ENCODE assay signal across 8 cellular contexts in the genomic region with DNA sequence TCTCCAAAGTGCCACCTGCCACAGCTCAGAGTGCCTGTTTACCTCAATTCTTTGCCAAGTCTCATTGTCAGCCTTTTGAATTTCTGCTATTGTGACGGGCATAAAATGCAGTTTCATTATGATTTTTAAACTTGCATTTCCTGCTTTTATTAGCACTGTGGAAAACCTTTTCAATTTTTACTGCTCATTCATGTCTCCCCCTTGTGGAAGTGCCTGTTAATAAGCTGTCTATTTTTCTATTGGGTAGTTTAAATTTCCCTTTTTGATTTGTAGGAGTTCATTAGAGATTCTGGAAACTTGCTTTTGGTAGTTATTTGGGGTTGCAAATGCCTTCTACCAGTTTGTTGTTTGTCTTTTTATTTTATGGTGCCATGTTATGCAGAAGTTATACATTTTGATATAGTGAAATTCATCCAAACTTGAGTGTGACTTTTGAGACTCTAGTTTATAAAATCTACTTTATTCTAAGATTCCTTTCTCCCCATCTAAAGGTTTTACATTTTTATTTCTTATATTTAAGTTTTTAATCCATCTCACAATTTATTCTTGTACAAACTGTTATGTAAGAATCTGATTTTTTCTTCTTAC. TPM values are rescaled to one million over a fixed set of nuclear protein-coding genes. Genes with fewer than 3 reads are reported as not detected.
A peak's percentile ranks its signal among the peaks of the same experiment; 100 is the strongest.
DNase-seq lines count a peak whose midpoint lies in the region; ATAC-seq, FAIRE-seq and TF ChIP-seq lines count a peak whose summit lies in the region.

No MANE protein-coding gene starts in this region.

- H3K4me3 ChIP-seq in GM23338 = no peak overlapping the region
- H3K4me3 ChIP-seq in kidney (ENCODE audit: low read length in 2 of 2) = peak overlapping the region; percentile 9 to 55

- H3K9ac ChIP-seq in kidney (ENCODE audit: low read length in 2 of 2) = no peak overlapping the region

- no peak overlapping the region for H2AFZ ChIP-seq in GM23338

- H3K27me3 ChIP-seq in GM23338 (ENCODE audit: insufficient read depth) = no peaks in the 10 kb centered on the region

- ATAC-seq in GM23338 (no peak), HG02678 (IDR thresholded peaks at IDR 0.05; ENCODE audit: unreplicated experiment) (no peak)

- no peaks in the 10 kb centered on the region for H3K9me3 ChIP-seq in kidney (ENCODE audit: control insufficient read depth in 1 of 2, low read length in 2 of 2)

- DNase-seq in AG09319 (ENCODE audit: extremely low read depth, low read depth) (no peak), GM23338 (ENCODE audit: low spot score) (peak; percentile 39), astrocyte of the hippocampus (ENCODE audit: low read depth, low spot score) (peak; percentile 35), kidney (no peak), NCI-H187 (lab: John Stamatoyannopoulos, UW) (no peak), NCI-H2081 treated with DMSO at 0.1 percent for 48 hours (lab: John Stamatoyannopoulos, UW) (no peak)
- no peak for DNase-seq in activated CD4-positive, alpha-beta T cell treated with anti-CD3 and anti-CD28 coated beads for 48 hours

- H3K27ac Mint-ChIP-seq in GM23338 = no peak overlapping the region

- peaks cover 6% of the 10 kb centered on the region; the same call in 2 of the 3 replicates for H3K4me1 Mint-ChIP-seq in GM23338

- H3K4me2 ChIP-seq in GM23338 = no peak overlapping the region

- no peak overlapping the region for H3K4me3 Mint-ChIP-seq in GM23338

- H4K20me1 ChIP-seq in GM23338 (replicated peaks; ENCODE audit: insufficient read depth) = no peaks in the 10 kb centered on the region

- no peaks in the 10 kb centered on the region for H3F3A ChIP-seq in GM23338 (replicated peaks; ENCODE audit: low read depth)

- H3K4me1 ChIP-seq in GM23338 (ENCODE audit: insufficient read depth) = no peaks in the 10 kb centered on the region
- no peaks in the 10 kb centered on the region for H3K4me1 ChIP-seq in kidney (ENCODE audit: control insufficient read depth in 1 of 2, insufficient read depth in 1 of 2, low read depth in 1 of 2, low read length in 2 of 2)

- H3K27ac ChIP-seq in GM23338 (ENCODE audit: low read depth) (no peak overlapping the region), kidney (ENCODE audit: low read depth in 2 of 2, low read length in 2 of 2) (no peak overlapping the region)

- H3K36me3 Mint-ChIP-seq in GM23338 (ENCODE audit: low read depth) = peaks cover 4% of the 10 kb centered on the region; the same call in 1 of the 3 replicates

- intact Hi-C loops in kidney (cut with DNase I) = no loop called here

- FAIRE-seq in kidney (lab: Jason Lieb, UNC) = peak; percentile 83

- H3K36me3 ChIP-seq in GM23338 (ENCODE audit: insufficient read depth) = no peaks in the 10 kb centered on the region
- H3K36me3 ChIP-seq in kidney (ENCODE audit: control insufficient read depth in 1 of 2, insufficient read depth in 2 of 2, low read length in 2 of 2) = no peaks in the 10 kb centered on the region

- no peaks in the 10 kb centered on the region for H3K9me2 ChIP-seq in GM23338 (ENCODE audit: insufficient read depth)

- H3K79me2 ChIP-seq in GM23338 (replicated peaks; ENCODE audit: insufficient read depth) = no peaks in the 10 kb centered on the region

- H3K9me3 Mint-ChIP-seq in GM23338 = peaks cover 8% of the 10 kb centered on the region; the same call in 1 of the 3 replicates

- H3K27me3 Mint-ChIP-seq in GM23338 (ENCODE audit: insufficient read depth, low read depth, poor library complexity) = no peaks in the 10 kb centered on the region

- peak; percentile 71 for TF ChIP-seq CTCF in AG09319 (IDR thresholded peaks at IDR 0.05; ENCODE audit: low read depth, low read length)
- TF ChIP-seq CTCF in GM23338 (conservative IDR thresholded peaks at IDR 0.05; ENCODE audit: low read depth in 2 of 2) = peak; percentile 47 to 79; a peak in 3 of 4 replicates
- TF ChIP-seq CTCF in kidney (IDR thresholded peaks at IDR 0.05; ENCODE audit: borderline replicate concordance, extremely low read depth, insufficient read depth) = peak; percentile 52

TF ChIP-seq in GM23338, 12 proteins besides CTCF, POLR2A, EP300 and RAD21:
- TF ChIP-seq JUNB (IDR thresholded peaks at IDR 0.05; ENCODE audit: unreplicated experiment) (no peak), EZH2phosphoT487 (IDR thresholded peaks at IDR 0.05; ENCODE audit: unreplicated experiment) (no peak), CREB1 (CRISPR knock-in tag; IDR thresholded peaks at IDR 0.05; ENCODE audit: low read depth) (no peak), POLR2AphosphoS5 (IDR thresholded peaks at IDR 0.05; ENCODE audit: low read depth) (no peak)
- TF ChIP-seq, protein P1, sequence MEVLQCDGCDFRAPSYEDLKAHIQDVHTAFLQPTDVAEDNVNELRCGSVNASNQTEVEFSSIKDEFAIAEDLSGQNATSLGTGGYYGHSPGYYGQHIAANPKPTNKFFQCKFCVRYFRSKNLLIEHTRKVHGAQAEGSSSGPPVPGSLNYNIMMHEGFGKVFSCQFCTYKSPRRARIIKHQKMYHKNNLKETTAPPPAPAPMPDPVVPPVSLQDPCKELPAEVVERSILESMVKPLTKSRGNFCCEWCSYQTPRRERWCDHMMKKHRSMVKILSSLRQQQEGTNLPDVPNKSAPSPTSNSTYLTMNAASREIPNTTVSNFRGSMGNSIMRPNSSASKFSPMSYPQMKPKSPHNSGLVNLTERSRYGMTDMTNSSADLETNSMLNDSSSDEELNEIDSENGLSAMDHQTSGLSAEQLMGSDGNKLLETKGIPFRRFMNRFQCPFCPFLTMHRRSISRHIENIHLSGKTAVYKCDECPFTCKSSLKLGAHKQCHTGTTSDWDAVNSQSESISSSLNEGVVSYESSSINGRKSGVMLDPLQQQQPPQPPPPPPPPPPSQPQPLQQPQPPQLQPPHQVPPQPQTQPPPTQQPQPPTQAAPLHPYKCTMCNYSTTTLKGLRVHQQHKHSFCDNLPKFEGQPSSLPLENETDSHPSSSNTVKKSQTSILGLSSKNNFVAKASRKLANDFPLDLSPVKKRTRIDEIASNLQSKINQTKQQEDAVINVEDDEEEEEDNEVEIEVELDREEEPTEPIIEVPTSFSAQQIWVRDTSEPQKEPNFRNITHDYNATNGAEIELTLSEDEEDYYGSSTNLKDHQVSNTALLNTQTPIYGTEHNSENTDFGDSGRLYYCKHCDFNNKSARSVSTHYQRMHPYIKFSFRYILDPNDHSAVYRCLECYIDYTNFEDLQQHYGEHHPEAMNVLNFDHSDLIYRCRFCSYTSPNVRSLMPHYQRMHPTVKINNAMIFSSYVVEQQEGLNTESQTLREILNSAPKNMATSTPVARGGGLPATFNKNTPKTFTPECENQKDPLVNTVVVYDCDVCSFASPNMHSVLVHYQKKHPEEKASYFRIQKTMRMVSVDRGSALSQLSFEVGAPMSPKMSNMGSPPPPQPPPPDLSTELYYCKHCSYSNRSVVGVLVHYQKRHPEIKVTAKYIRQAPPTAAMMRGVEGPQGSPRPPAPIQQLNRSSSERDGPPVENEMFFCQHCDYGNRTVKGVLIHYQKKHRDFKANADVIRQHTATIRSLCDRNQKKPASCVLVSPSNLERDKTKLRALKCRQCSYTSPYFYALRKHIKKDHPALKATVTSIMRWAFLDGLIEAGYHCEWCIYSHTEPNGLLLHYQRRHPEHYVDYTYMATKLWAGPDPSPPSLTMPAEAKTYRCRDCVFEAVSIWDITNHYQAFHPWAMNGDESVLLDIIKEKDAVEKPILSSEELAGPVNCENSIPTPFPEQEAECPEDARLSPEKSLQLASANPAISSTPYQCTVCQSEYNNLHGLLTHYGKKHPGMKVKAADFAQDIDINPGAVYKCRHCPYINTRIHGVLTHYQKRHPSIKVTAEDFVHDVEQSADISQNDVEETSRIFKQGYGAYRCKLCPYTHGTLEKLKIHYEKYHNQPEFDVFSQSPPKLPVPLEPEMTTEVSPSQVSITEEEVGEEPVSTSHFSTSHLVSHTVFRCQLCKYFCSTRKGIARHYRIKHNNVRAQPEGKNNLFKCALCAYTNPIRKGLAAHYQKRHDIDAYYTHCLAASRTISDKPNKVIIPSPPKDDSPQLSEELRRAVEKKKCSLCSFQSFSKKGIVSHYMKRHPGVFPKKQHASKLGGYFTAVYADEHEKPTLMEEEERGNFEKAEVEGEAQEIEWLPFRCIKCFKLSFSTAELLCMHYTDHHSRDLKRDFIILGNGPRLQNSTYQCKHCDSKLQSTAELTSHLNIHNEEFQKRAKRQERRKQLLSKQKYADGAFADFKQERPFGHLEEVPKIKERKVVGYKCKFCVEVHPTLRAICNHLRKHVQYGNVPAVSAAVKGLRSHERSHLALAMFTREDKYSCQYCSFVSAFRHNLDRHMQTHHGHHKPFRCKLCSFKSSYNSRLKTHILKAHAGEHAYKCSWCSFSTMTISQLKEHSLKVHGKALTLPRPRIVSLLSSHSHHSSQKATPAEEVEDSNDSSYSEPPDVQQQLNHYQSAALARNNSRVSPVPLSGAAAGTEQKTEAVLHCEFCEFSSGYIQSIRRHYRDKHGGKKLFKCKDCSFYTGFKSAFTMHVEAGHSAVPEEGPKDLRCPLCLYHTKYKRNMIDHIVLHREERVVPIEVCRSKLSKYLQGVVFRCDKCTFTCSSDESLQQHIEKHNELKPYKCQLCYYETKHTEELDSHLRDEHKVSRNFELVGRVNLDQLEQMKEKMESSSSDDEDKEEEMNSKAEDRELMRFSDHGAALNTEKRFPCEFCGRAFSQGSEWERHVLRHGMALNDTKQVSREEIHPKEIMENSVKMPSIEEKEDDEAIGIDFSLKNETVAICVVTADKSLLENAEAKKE (CRISPR knock-in tag; IDR thresholded peaks at IDR 0.05) = no peak

RNA-seq across cellular contexts. Expression of gene FRMD4B, which starts 53.9 kb away (rescaled TPM):
- 6.4 and 8.6 TPM in 2 replicates for total RNA-seq in GM23338 (2014; rRNA removed; shearing (Covaris generic))
- polyA plus RNA-seq in GM23338 (2016; fragmentation: Nextera tagmentation; extraction: Ambion mirVana) = 12.8 TPM in 2 replicates
- total RNA-seq in kidney = 50.5 TPM
- polyA plus RNA-seq in kidney (ENCODE audit: insufficient read depth, low read depth, low replicate concordance) = 11.8 TPM

Comparison
In these comparisons a context has a peak if more than half of its experiments do, and no peak if none do; other contexts are left out.
1. DNase-seq: peak in GM23338 (single experiment) and astrocyte of the hippocampus (single experiment); none in AG09319 (single experiment), kidney (single experiment), NCI-H187 (0 of 2), activated CD4-positive, alpha-beta T cell treated with anti-CD3 and anti-CD28 coated beads for 48 hours (single experiment) and NCI-H2081 treated with DMSO at 0.1 percent for 48 hours (single experiment).
2. Peak in every context shown above with its lines, with median percentiles within 50 percentile points of each other: CTCF ChIP-seq.